ENCODE assay signal across 8 cellular contexts in the genomic region with DNA sequence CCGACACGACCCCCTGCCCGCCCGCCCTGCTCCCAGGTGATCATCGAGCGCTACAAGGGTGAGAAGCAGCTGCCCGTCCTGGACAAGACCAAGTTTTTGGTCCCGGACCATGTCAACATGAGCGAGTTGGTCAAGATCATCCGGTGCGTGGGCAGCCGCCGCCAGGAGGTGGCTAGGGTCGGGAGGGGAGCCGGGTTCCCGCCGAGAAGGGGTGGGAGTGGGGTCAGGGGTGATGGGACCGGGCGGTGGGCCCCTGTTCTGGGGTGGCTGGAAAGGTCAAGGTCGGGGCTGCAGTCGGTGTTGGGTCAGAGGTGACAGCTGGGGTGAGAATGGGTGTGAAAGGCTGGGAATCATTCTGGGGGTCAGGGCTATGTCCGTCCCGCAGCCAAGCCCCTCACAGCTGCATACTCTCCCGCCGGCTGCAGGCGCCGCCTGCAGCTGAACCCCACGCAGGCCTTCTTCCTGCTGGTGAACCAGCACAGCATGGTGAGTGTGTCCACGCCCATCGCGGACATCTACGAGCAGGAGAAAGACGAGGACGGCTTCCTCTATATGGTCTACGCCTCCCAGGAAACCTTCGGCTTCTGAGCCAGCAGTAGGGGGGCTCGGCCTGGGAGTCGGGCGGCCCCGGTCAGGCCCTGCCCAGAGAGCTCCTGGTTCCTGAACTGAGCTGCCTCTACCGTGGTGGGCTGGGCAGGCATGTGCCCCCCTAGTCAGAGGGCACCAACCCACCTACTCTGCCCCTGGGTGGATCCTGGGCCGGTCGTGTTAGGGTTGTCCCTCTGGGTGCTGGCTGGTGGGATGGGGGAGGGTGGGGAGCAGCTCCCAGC. TPM values are rescaled to one million over a fixed set of nuclear protein-coding genes. Genes with fewer than 3 reads are reported as not detected.
DNase-seq lines count a peak whose midpoint lies in the region; ATAC-seq and TF ChIP-seq lines count a peak whose summit lies in the region.

No MANE protein-coding gene starts in this region.

- H3K9me3 Mint-ChIP-seq in stimulated activated naive CD8-positive, alpha-beta T cell treated with anti-CD3 and anti-CD28 coated beads, Interleukin-15, Interleukin-2, amounts not matched to agents 100 ng/mL and 50 ng/mL, for 24 hours, result no peaks in the 10 kb centered on the region
- no peaks in the 10 kb centered on the region for H3K9me3 Mint-ChIP-seq in natural killer cell

- no peaks in the 10 kb centered on the region for H3K27me3 Mint-ChIP-seq in stimulated activated naive CD8-positive, alpha-beta T cell treated with anti-CD3 and anti-CD28 coated beads, Interleukin-15, Interleukin-2, amounts not matched to agents 100 ng/mL and 50 ng/mL, for 24 hours
- H3K27me3 Mint-ChIP-seq in natural killer cell (ENCODE audit: low read depth in 2 of 2), result no peaks in the 10 kb centered on the region

- no peak overlapping the region for H3K4me3 ChIP-seq in endocrine pancreas (ENCODE audit: control insufficient read depth, insufficient read depth, low read length)
- peak overlapping the region; percentile 43 to 71 for H3K4me3 ChIP-seq in aorta (ENCODE audit: low read length in 2 of 2)

- H3K4me1 Mint-ChIP-seq in stimulated activated naive CD8-positive, alpha-beta T cell treated with anti-CD3 and anti-CD28 coated beads, Interleukin-15, Interleukin-2, amounts not matched to agents 100 ng/mL and 50 ng/mL, for 24 hours (ENCODE audit: low read depth), result peaks cover 7% of the 10 kb centered on the region
- peaks cover 7 to 25% of the 10 kb centered on the region in 2 donors for H3K4me1 Mint-ChIP-seq in natural killer cell

- 58 to 61% methylated on average over 40 to 43 of the region's 43 CpGs for WGBS in aorta, 2 donors

- peak overlapping the region; percentile 62 to 64 for H3K27ac ChIP-seq in aorta (ENCODE audit: low read depth in 1 of 2, low read length in 2 of 2)

- no peaks in the 10 kb centered on the region for H3K27me3 ChIP-seq in endocrine pancreas (ENCODE audit: control insufficient read depth, insufficient read depth, low read length)
- H3K27me3 ChIP-seq in aorta (ENCODE audit: control insufficient read depth in 1 of 2, insufficient read depth in 2 of 2, low read length in 1 of 2), result no peaks in the 10 kb centered on the region

- TF ChIP-seq CTCF in natural killer cell (IDR thresholded peaks at IDR 0.05), result no peak

- H3K4me1 ChIP-seq in endocrine pancreas (ENCODE audit: control insufficient read depth, insufficient read depth, low read length) (peaks cover 3% of the 10 kb centered on the region), aorta (ENCODE audit: control insufficient read depth in 1 of 2, insufficient read depth in 2 of 2, low read length in 2 of 2) (no peaks in the 10 kb centered on the region)

- intact Hi-C loops in natural killer cell (cut with micrococcal nuclease), result loop anchor here (5.0 kb wide), 1 partner anchor 148 kb away; no protein-coding TSS in a partner anchor
- intact Hi-C loops in aorta (cut with DNase I), result loop anchor here (5.0 kb wide), 1 partner anchor 148 kb away; no protein-coding TSS in a partner anchor

- H3K27ac Mint-ChIP-seq in stimulated activated naive CD8-positive, alpha-beta T cell treated with anti-CD3 and anti-CD28 coated beads, Interleukin-15, Interleukin-2, amounts not matched to agents 100 ng/mL and 50 ng/mL, for 24 hours, result no peak overlapping the region
- H3K27ac Mint-ChIP-seq in natural killer cell, result peak overlapping the region; percentile 62 to 71

- peak overlapping the region; percentile 35 for H3K4me3 Mint-ChIP-seq in stimulated activated naive CD8-positive, alpha-beta T cell treated with anti-CD3 and anti-CD28 coated beads, Interleukin-15, Interleukin-2, amounts not matched to agents 100 ng/mL and 50 ng/mL, for 24 hours
- peak overlapping the region; percentile 79 for H3K4me3 Mint-ChIP-seq in natural killer cell

- H3K36me3 Mint-ChIP-seq in stimulated activated naive CD8-positive, alpha-beta T cell treated with anti-CD3 and anti-CD28 coated beads, Interleukin-15, Interleukin-2, amounts not matched to agents 100 ng/mL and 50 ng/mL, for 24 hours (ENCODE audit: low read depth), result peaks cover 3% of the 10 kb centered on the region
- H3K36me3 Mint-ChIP-seq in natural killer cell, result no peaks in the 10 kb centered on the region

- H3K36me3 ChIP-seq in endocrine pancreas (ENCODE audit: control insufficient read depth, insufficient read depth, low read length) (no peaks in the 10 kb centered on the region), aorta (ENCODE audit: control insufficient read depth in 1 of 2, insufficient read depth in 2 of 2, low read length in 1 of 2) (no peaks in the 10 kb centered on the region)

- H3K9ac ChIP-seq in endocrine pancreas (ENCODE audit: control insufficient read depth, insufficient read depth, low read length), result peak overlapping the region; percentile 11

- DNase-seq in stimulated activated naive CD8-positive, alpha-beta T cell treated with anti-CD3 and anti-CD28 coated beads, Interleukin-15, Interleukin-2, amounts not matched to agents 100 U/mL and 50 U/mL, for 24 hours, result no peak
- no peak for DNase-seq in natural killer cell
- DNase-seq in aorta, result no peak
- no peak for DNase-seq in SW480 (ENCODE audit: low spot score)
- DNase-seq in GM03348 (ENCODE audit: low spot score), result no peak

- no peak for ATAC-seq in stimulated activated naive CD8-positive, alpha-beta T cell treated with anti-CD3 and anti-CD28 coated beads, Interleukin-15, Interleukin-2, amounts not matched to agents 100 U/mL and 50 U/mL, for 24 hours
- no peak for ATAC-seq in natural killer cell
- ATAC-seq in aorta (ENCODE audit: low FRiP score), result peak; percentile 13
- no peak for ATAC-seq in HG03135 (IDR thresholded peaks at IDR 0.05; ENCODE audit: unreplicated experiment)

- H3K9me3 ChIP-seq in endocrine pancreas (ENCODE audit: control insufficient read depth, low read length), result no peaks in the 10 kb centered on the region
- H3K9me3 ChIP-seq in aorta (ENCODE audit: control insufficient read depth, low read length), result no peaks in the 10 kb centered on the region

RNA-seq across cellular contexts. Expression of a gene that starts 1.0 kb away (rescaled TPM):
- 10 to 100 TPM; 12.7 to 20.4 (median 19.8) TPM for total RNA-seq in natural killer cell
- total RNA-seq in aorta, result 10 to 100 TPM; 45.0 to 46.1 TPM
- 10 to 100 TPM; 32.6 to 92.9 TPM for polyA plus RNA-seq in aorta

RNA-seq across cellular contexts. Expression of a gene that starts 43.3 kb away (rescaled TPM):
- total RNA-seq in natural killer cell (10 to 100 TPM; 58.7 to 65.5 (median 61.4) TPM), aorta (100 to 1,000 TPM; 120 to 143 TPM)
- polyA plus RNA-seq in aorta, result 100 to 1,000 TPM; 302 to 305 TPM
